Comparison of ENCODE assay signal across 9 cellular contexts in genomic region chr2:130155956-130156623, GRCh38. TPM values are rescaled to one million over a fixed set of nuclear protein-coding genes. Genes with fewer than 3 reads are reported as not detected.
DNase-seq lines count a peak whose midpoint lies in the region; ATAC-seq and TF ChIP-seq lines count a peak whose summit lies in the region.
"Not testable (repeated sequence)": the region's sequence is repeated elsewhere in the genome, so short reads cannot be mapped to it uniquely, and the experiment has no call there.
"Had no signal": no experiment of that assay in that cellular context is flagged by ENCODE, and none has a peak within 500 bp of the region (broad histone marks: within the 10 kb centered on the region; RNA-seq: fewer than 3 reads in every experiment).

No MANE protein-coding gene starts in this region.

- not testable (repeated sequence) for H3K4me1 ChIP-seq in HEK293 (ENCODE audit: control insufficient read depth, insufficient read depth, low read length); foreskin keratinocyte

- H3K27me3 ChIP-seq in foreskin keratinocyte = not testable (repeated sequence)

- CTCF ChIA-PET in Calu3 (lab: Charles Lee) = interaction anchor here (0.9 to 1.2 kb wide), 2 partner anchors 132 to 177 kb away, joined by 3 read pairs; no protein-coding TSS in a partner anchor
- CTCF ChIA-PET in HEK293 (lab: Yijun Ruan, JAX) = interaction anchor here (0.6 to 1.1 kb wide), 7 partner anchors 9 to 220 kb away, joined by 3 to 5 read pairs (median 3); no protein-coding TSS in a partner anchor

- peak; percentile 50 for TF ChIP-seq CTCF in Calu3 (IDR thresholded peaks at IDR 0.05; ENCODE audit: unreplicated experiment)
- TF ChIP-seq CTCF in HEK293 (tag by site-specific recombination; IDR thresholded peaks at IDR 0.05) = peak; percentile 48
- TF ChIP-seq CTCF in astrocyte of the cerebellum (IDR thresholded peaks at IDR 0.05; ENCODE audit: low read depth, low read length, missing control alignments) = peak; percentile 59
- peak; percentile 68 for TF ChIP-seq CTCF in foreskin keratinocyte (conservative IDR thresholded peaks at IDR 0.05)

- not testable (repeated sequence) for H3K4me1 Mint-ChIP-seq in Calu3 (ENCODE audit: low read depth, unreplicated experiment)
- H3K4me1 Mint-ChIP-seq in stimulated activated memory B cell treated with anti-CD40 and anti-IgM and Interleukin-4, amounts not matched to agents 10 μg/mL and 1 μg/mL and 100 μg/mL, for 72 hours = peaks cover 42% of the 10 kb centered on the region

- intact Hi-C loops in Calu3 (cut with micrococcal nuclease; ENCODE audit: unreplicated experiment) = not testable (repeated sequence)

- not testable (repeated sequence) for H3K4me3 ChIP-seq in HEK293 (ENCODE audit: low read depth, low read length); astrocyte of the cerebellum (ENCODE audit: low read depth, low read length)

- peaks cover 16% of the 10 kb centered on the region for H3K36me3 Mint-ChIP-seq in Calu3 (ENCODE audit: insufficient read depth, unreplicated experiment)
- peaks cover 39% of the 10 kb centered on the region for H3K36me3 Mint-ChIP-seq in stimulated activated memory B cell treated with anti-CD40 and anti-IgM and Interleukin-4, amounts not matched to agents 10 μg/mL and 1 μg/mL and 100 μg/mL, for 72 hours

- DNase-seq in Calu3 = peak; percentile 48
- peak; percentile 86 for DNase-seq in NCI-H2029 (lab: John Stamatoyannopoulos, UW)
- DNase-seq in RPMI7951 (ENCODE audit: low read depth) = peak; percentile 33
- peak; percentile 20 for DNase-seq in astrocyte of the cerebellum (ENCODE audit: low read depth)
- peak in 1 of 2 donors; percentile 22 for DNase-seq in foreskin keratinocyte
- DNase-seq in lung microvascular endothelial cell (ENCODE audit: low read depth in 2 of 2) = peak; percentile 58 to 82

- not testable (repeated sequence) for H3K27ac Mint-ChIP-seq in Calu3 (ENCODE audit: unreplicated experiment)
- H3K27ac Mint-ChIP-seq in stimulated activated memory B cell treated with anti-CD40 and anti-IgM and Interleukin-4, amounts not matched to agents 10 μg/mL and 1 μg/mL and 100 μg/mL, for 72 hours = peak overlapping the region; percentile 60

- peak; percentile 78 for ATAC-seq in foreskin keratinocyte
- not testable (repeated sequence) for ATAC-seq in stimulated activated memory B cell treated with anti-CD40 and anti-IgM and Interleukin-4, amounts not matched to agents 10 μg/mL and 1 μg/mL and 100 μg/mL, for 72 hours

- POLR2A ChIA-PET in HEK293 (lab: Yijun Ruan, JAX) = not testable (repeated sequence)

- not testable (repeated sequence) for H3K9me3 ChIP-seq in HEK293 (ENCODE audit: control insufficient read depth, insufficient read depth, low read depth, low read length)

- not testable (repeated sequence) for BruUV-seq in Calu3 (replicated peaks; lab: Mats Ljungman, UMichigan)

- not testable (repeated sequence) for H3K27ac ChIP-seq in HEK293 (ENCODE audit: extremely low read depth, low read depth, low read length); foreskin keratinocyte

- in situ Hi-C loops in astrocyte of the cerebellum (cut with HindIII; ENCODE audit: low sequenced_read_pairs) = not testable (repeated sequence)

- H3K4me3 Mint-ChIP-seq in Calu3 (ENCODE audit: low read depth, unreplicated experiment); stimulated activated memory B cell treated with anti-CD40 and anti-IgM and Interleukin-4, amounts not matched to agents 10 μg/mL and 1 μg/mL and 100 μg/mL, for 72 hours: not testable (repeated sequence)

- peaks cover 4 to 82% of the 10 kb centered on the region in 2 experiments; a peak in 2 of 3 replicates for H3K36me3 ChIP-seq in HEK293 (ENCODE audit: control insufficient read depth in 2 of 2, insufficient read depth in 1 of 2, low read length in 2 of 2)

- H3K27me3 Mint-ChIP-seq in Calu3 (ENCODE audit: unreplicated experiment); stimulated activated memory B cell treated with anti-CD40 and anti-IgM and Interleukin-4, amounts not matched to agents 10 μg/mL and 1 μg/mL and 100 μg/mL, for 72 hours: not testable (repeated sequence)

- not testable (repeated sequence) for H3K9me3 Mint-ChIP-seq in Calu3 (ENCODE audit: low read depth, unreplicated experiment); stimulated activated memory B cell treated with anti-CD40 and anti-IgM and Interleukin-4, amounts not matched to agents 10 μg/mL and 1 μg/mL and 100 μg/mL, for 72 hours

TF ChIP-seq in HEK293, 187 proteins besides CTCF, POLR2A, EP300 and RAD21:
- TF ChIP-seq ZNF654 (tag by site-specific recombination; IDR thresholded peaks at IDR 0.05; ENCODE audit: low read depth) = 0 out of 2 replicates have a peak, but pooled peaks have one; percentile 8
TF ChIP-seq in HEK293: peak in this region for 1; not testable (repeated sequence) for 186.

RNA-seq across cellular contexts. Expression of gene CCDC74B, which starts 11.2 kb away (rescaled TPM):
- total RNA-seq in Calu3 (2022) (1.5 and 2.1 TPM in 2 replicates), foreskin keratinocyte (4.9 and 9.7 TPM in 2 replicates), lung microvascular endothelial cell (0.79 and 1.5 TPM in 2 replicates)
- 0.72 and 3.2 TPM in 2 replicates for total RNA-seq in RPMI7951 (2014; rRNA removed; shearing (Covaris generic))
- polyA plus RNA-seq in foreskin keratinocyte = 5.6 and 11.3 TPM in 2 replicates

RNA-seq across cellular contexts. Expression of gene SMPD4, which starts 25.3 kb away (rescaled TPM):
- total RNA-seq in Calu3 (2022) (90.1 and 97.8 TPM in 2 replicates), foreskin keratinocyte (60.2 and 63.4 TPM in 2 replicates), lung microvascular endothelial cell (9.8 and 10.1 TPM in 2 replicates)
- total RNA-seq in RPMI7951 (2014; rRNA removed; shearing (Covaris generic)) = 31.4 and 35.2 TPM in 2 replicates
- 56.1 and 59.2 TPM in 2 replicates for polyA plus RNA-seq in foreskin keratinocyte

RNA-seq across cellular contexts. Expression of gene MZT2B, which starts 26.0 kb away (rescaled TPM):
- total RNA-seq in Calu3 (2022) (230 and 265 TPM in 2 replicates), foreskin keratinocyte (365 and 366 TPM in 2 replicates), lung microvascular endothelial cell (201 and 373 TPM in 2 replicates)
- 192 and 258 TPM in 2 replicates for total RNA-seq in RPMI7951 (2014; rRNA removed; shearing (Covaris generic))
- 423 and 518 TPM in 2 replicates for polyA plus RNA-seq in foreskin keratinocyte

RNA-seq across cellular contexts. Expression of gene POTEF, which starts 27.1 kb away (rescaled TPM):
- not detected in 2 replicates for total RNA-seq in Calu3 (2022)
- not detected in 2 replicates for total RNA-seq in RPMI7951 (2014; rRNA removed; shearing (Covaris generic))
- not detected in 2 replicates for total RNA-seq in foreskin keratinocyte
- polyA plus RNA-seq in foreskin keratinocyte = not detected in 2 replicates
- total RNA-seq in lung microvascular endothelial cell = 0.20 and 0.22 TPM in 2 replicates
- total RNA-seq: activated naive CD4-positive, alpha-beta T cell treated with anti-CD3 and anti-CD28 coated beads for 36 hours had no signal

RNA-seq across cellular contexts. Expression of gene TUBA3E, which starts 42.1 kb away (rescaled TPM):
- total RNA-seq in Calu3 (2022) (not detected in 2 replicates), foreskin keratinocyte (not detected in 2 replicates), lung microvascular endothelial cell (not detected in 2 replicates)
- not detected in 2 replicates for total RNA-seq in RPMI7951 (2014; rRNA removed; shearing (Covaris generic))
- not detected in 2 replicates for polyA plus RNA-seq in foreskin keratinocyte
- total RNA-seq: activated naive CD4-positive, alpha-beta T cell treated with anti-CD3 and anti-CD28 coated beads for 36 hours had no signal
